Comparison of ENCODE assay signal across 17 cellular contexts in the genomic region with DNA sequence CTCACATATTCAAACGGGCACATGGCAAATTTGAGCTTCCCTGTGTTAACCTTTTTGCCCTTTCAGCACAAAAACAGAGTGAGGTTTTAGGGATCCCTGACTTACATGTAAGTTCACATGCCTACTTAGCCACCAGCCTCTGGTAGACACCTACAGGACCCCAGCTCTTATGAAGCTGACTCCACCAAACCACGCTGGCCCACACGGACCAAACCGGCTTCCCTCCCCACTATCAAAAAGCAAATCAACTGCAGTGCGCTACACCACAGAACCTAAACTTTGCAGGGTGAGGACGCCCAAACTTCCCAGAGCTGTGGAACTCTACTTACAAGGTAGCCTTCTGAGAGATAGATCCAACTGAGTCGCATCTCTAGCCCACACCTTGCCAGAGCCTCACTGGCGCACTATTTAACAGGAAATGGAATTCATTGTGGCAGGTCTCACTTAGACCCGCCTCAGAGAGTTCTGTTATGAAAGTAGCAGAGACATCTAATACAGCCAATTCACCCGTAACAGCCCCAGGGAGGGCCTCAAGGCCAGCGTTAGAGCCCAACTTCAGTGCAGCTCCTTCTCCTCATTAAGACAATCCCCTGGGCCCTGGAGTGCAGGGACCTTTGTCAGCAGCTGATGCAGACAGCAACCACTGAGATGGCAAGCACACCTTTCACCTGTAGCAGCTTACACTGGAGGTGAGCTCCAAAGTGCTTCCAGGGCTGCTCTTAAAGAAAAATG. TPM values are rescaled to one million over a fixed set of nuclear protein-coding genes. Genes with fewer than 3 reads are reported as not detected.
DNase-seq lines count a peak whose midpoint lies in the region; ATAC-seq and TF ChIP-seq lines count a peak whose summit lies in the region.
"Had no signal": no experiment of that assay in that cellular context is flagged by ENCODE, and none has a peak within 500 bp of the region (broad histone marks: within the 10 kb centered on the region; RNA-seq: fewer than 3 reads in every experiment).

No MANE protein-coding gene starts in this region.

- H3K4me1 Mint-ChIP-seq in CD14-positive monocyte (peaks cover 12% of the 10 kb centered on the region), H9 (no peaks in the 10 kb centered on the region), nephron progenitor cell (peaks cover 15% of the 10 kb centered on the region)

- no peak overlapping the region for H3K14ac ChIP-seq in H9 (ENCODE audit: insufficient read depth, low read length)

- H2AK5ac ChIP-seq in H9 (ENCODE audit: insufficient read length, low read length): no peak overlapping the region

- H2AFZ ChIP-seq in H9 (ENCODE audit: low read length): no peak overlapping the region

- H2BK5ac ChIP-seq in H9 (ENCODE audit: insufficient read length, low read length): no peak overlapping the region

- no peak overlapping the region for H4K8ac ChIP-seq in H9 (replicated peaks; ENCODE audit: insufficient read length, low read depth, low read length)

- intact Hi-C loops in CD14-positive monocyte (cut with micrococcal nuclease): loop anchor here (5.0 to 10.0 kb wide), 2 partner anchors 123 to 430 kb away; no protein-coding TSS in a partner anchor

- H3K27ac Mint-ChIP-seq in CD14-positive monocyte (peak overlapping the region in 5 of 7 donors; percentile 0 to 70 (median 24)), H9 (peak overlapping the region in 2 of 3 experiments; percentile 12 to 29; a peak in 2 of 7 replicates), nephron progenitor cell (peak overlapping the region; percentile 86)

- H3K27ac ChIP-seq in H9 (ENCODE audit: insufficient read length, low read depth, low read length): no peak overlapping the region
- no peak overlapping the region for H3K27ac ChIP-seq in SJCRH30
- H3K27ac ChIP-seq: C4-2B, stomach had no signal

- no peak overlapping the region for H3K4me2 ChIP-seq in H9 (ENCODE audit: insufficient read depth, insufficient read length, low read length)

- H4K20me1 ChIP-seq in H9 (ENCODE audit: control insufficient read depth, insufficient read depth, insufficient read length): no peaks in the 10 kb centered on the region

- no peak overlapping the region for H3K9ac ChIP-seq in H9 (ENCODE audit: extremely low read depth, insufficient read length, low read length)

- H3K79me1 ChIP-seq in H9 (ENCODE audit: insufficient read depth, low read depth, low read length, poor library complexity, severe bottlenecking): no peaks in the 10 kb centered on the region

- no peak overlapping the region for H2BK12ac ChIP-seq in H9 (ENCODE audit: insufficient read length, low read depth, low read length)

- no peak overlapping the region for H3K4ac ChIP-seq in H9 (ENCODE audit: low read depth, low read length)

- DNase-seq in CD14-positive monocyte (ENCODE audit: low spot score) (no peak), H9 (no peak), choroid plexus epithelial cell (ENCODE audit: low read depth) (peak; percentile 2), nephron progenitor cell (no peak), DMS 273 treated with DMSO at 0.1 percent for 48 hours (lab: John Stamatoyannopoulos, UW) (no peak), iPS-NIHi11 (ENCODE audit: low spot score) (no peak), SJCRH30 (no peak)
- DNase-seq: anterior cingulate cortex; effector CD4-positive, alpha-beta T cell; mucosa of descending colon; NCI-H1694 treated with DMSO at 0.1 percent for 48 hours; NCI-H748 treated with DMSO at 0.1 percent for 48 hours; retina; stimulated activated CD4-positive, alpha-beta T cell treated with anti-CD3 and anti-CD28 coated beads, Interleukin-4, amount 100 ng/mL, for 1 hour; stomach had no signal

- no peak overlapping the region for H3K18ac ChIP-seq in H9 (ENCODE audit: insufficient read length, low read depth, low read length)

- H3K4me3 ChIP-seq in choroid plexus epithelial cell (ENCODE audit: low read depth, low read length): no peak overlapping the region
- H3K4me3 ChIP-seq in SJCRH30: no peak overlapping the region
- H3K4me3 ChIP-seq: mucosa of descending colon, stomach had no signal

- H3K36me3 Mint-ChIP-seq in CD14-positive monocyte (peaks cover 57 to 62% of the 10 kb centered on the region in 2 donors), H9 (ENCODE audit: insufficient read depth in 1 of 3, low read depth in 3 of 3) (peaks cover 29 to 61% (median 51%) of the 10 kb centered on the region in 3 experiments; a peak in 6 of 7 replicates), nephron progenitor cell (ENCODE audit: low read depth) (peaks cover 55% of the 10 kb centered on the region)

- no peak overlapping the region for H4K91ac ChIP-seq in H9 (ENCODE audit: insufficient read length, low read depth, low read length)

- H2BK15ac ChIP-seq in H9 (ENCODE audit: low read depth, low read length): no peak overlapping the region

- H3K79me2 ChIP-seq in H9 (ENCODE audit: insufficient read depth, low read length): no peaks in the 10 kb centered on the region

- no peak for ATAC-seq in GM18907 (IDR thresholded peaks at IDR 0.05; ENCODE audit: unreplicated experiment)
- ATAC-seq: mucosa of descending colon had no signal

- no peak overlapping the region for H3K23ac ChIP-seq in H9 (ENCODE audit: insufficient read length, low read depth, low read length)

- no peak overlapping the region for H4K5ac ChIP-seq in H9 (ENCODE audit: insufficient read length, low read depth, low read length)

- H3T11ph ChIP-seq in H9 (ENCODE audit: low read length): no peak overlapping the region

- H3K4me3 Mint-ChIP-seq in CD14-positive monocyte (no peak overlapping the region), H9 (no peak overlapping the region), nephron progenitor cell (no peak overlapping the region)

- H3K27me3 ChIP-seq in H9 (ENCODE audit: insufficient read depth, low read length) (no peaks in the 10 kb centered on the region), SJCRH30 (no peaks in the 10 kb centered on the region)
- H3K27me3 ChIP-seq: stomach had no signal

- WGBS in H9 (ENCODE audit: extremely low coverage, insufficient read length, low lambda C conversion rate): no CpG with 5 or more reads among the region's 11 CpGs

- H3K9me3 ChIP-seq in H9 (ENCODE audit: control insufficient read depth, low read depth, low read length) (no peaks in the 10 kb centered on the region), SJCRH30 (replicated peaks) (no peaks in the 10 kb centered on the region)
- H3K9me3 ChIP-seq: mucosa of descending colon, stomach had no signal

- no peaks in the 10 kb centered on the region for H3K23me2 ChIP-seq in H9 (ENCODE audit: insufficient read length, low read depth, low read length, poor library complexity, severe bottlenecking)

- H3K4me1 ChIP-seq in H9 (ENCODE audit: insufficient read depth, low read length) (no peaks in the 10 kb centered on the region), SJCRH30 (no peaks in the 10 kb centered on the region)

- H3K56ac ChIP-seq in H9 (ENCODE audit: insufficient read length, low read depth, low read length): no peak overlapping the region

- H3K36me3 ChIP-seq in SJCRH30: peaks cover 42% of the 10 kb centered on the region

- H2BK20ac ChIP-seq in H9 (ENCODE audit: low read depth, low read length, poor library complexity, severe bottlenecking): no peak overlapping the region

- no peaks in the 10 kb centered on the region for H3K27me3 Mint-ChIP-seq in CD14-positive monocyte (ENCODE audit: low read depth in 3 of 3)
- H3K27me3 Mint-ChIP-seq in H9 (ENCODE audit: low read depth): no peaks in the 10 kb centered on the region
- no peaks in the 10 kb centered on the region for H3K27me3 Mint-ChIP-seq in nephron progenitor cell (ENCODE audit: low read depth, poor library complexity)

- H3K9me3 Mint-ChIP-seq in CD14-positive monocyte: no peaks in the 10 kb centered on the region
- H3K9me3 Mint-ChIP-seq in H9: no peaks in the 10 kb centered on the region
- H3K9me3 Mint-ChIP-seq in nephron progenitor cell: no peaks in the 10 kb centered on the region

- TF ChIP-seq CTCF in CD14-positive monocyte (IDR thresholded peaks at IDR 0.05) (no peak), H9 (conservative IDR thresholded peaks at IDR 0.05) (no peak), choroid plexus epithelial cell (conservative IDR thresholded peaks at IDR 0.05; ENCODE audit: low read depth, low read length) (no peak), nephron progenitor cell (IDR thresholded peaks at IDR 0.05) (no peak)

- H2BK120ac ChIP-seq in H9 (ENCODE audit: low read depth, low read length, poor library complexity, severe bottlenecking): no peak overlapping the region

RNA-seq across cellular contexts. Expression of gene SH2B3, which starts 49.2 kb away (rescaled TPM):
- polyA plus RNA-seq in CD14-positive monocyte: 10 to 100 TPM; 15.2 to 33.5 TPM
- total RNA-seq in H9 (2021): 37.9 and 40.3 TPM in 2 replicates
- 11.1 and 13.2 TPM in 2 replicates for total RNA-seq in SJCRH30 (2014; rRNA removed; shearing (Covaris generic))

Comparison
In these comparisons a context has a peak if more than half of its experiments do, and no peak if none do; other contexts are left out.
1. H3K27ac Mint-ChIP-seq: peak in every context shown above with its lines; median percentile 86 in nephron progenitor cell; 24 in CD14-positive monocyte; 20 in H9.